In the genomic region with DNA sequence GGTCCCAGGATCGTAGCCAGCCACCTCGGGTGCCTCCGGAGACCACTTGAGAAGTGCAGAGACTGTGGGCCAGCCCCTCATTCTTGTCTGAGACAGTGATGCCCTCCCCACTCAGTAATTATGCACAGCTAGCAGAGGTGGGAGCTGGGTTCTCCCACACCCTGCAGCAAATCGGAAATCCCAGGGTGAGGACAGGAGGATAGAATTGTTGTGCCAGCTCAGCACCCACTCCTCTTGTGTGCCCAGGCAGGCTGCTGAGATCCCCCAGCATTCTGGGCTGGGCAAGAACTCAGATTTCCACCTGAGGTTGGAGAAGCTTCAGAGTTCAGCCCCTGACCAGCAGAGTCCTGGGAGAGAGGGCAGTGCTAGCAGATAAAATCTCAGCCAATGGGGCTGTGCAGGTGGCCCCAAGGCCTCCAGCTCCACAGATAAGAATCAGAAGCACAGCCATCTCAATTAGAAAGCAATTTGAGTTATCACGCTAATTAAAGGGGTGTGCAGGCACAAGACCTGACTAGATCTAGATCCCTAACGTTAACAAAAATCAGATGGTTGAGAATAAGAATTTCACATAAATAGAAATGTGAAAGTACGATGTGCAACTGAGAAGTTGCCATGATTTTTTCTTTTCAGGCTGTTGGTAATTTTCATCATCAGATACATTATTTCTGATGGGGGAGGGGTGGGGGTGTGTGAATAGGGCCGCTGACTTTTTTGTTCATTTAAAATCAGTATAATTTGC, we compare ENCODE assay signal across 1 cellular context.
TF ChIP-seq lines count a peak whose summit lies in the region.

No MANE protein-coding gene starts in this region.

TF ChIP-seq in WTC11, 78 proteins besides CTCF, POLR2A, EP300 and RAD21 (continued from another document):
- TF ChIP-seq AR (CRISPR knock-in tag; IDR thresholded peaks at IDR 0.05): no peak
- TF ChIP-seq FOXJ3 (CRISPR knock-in tag; IDR thresholded peaks at IDR 0.05; ENCODE audit: borderline replicate concordance): no peak
